In the genomic region with DNA sequence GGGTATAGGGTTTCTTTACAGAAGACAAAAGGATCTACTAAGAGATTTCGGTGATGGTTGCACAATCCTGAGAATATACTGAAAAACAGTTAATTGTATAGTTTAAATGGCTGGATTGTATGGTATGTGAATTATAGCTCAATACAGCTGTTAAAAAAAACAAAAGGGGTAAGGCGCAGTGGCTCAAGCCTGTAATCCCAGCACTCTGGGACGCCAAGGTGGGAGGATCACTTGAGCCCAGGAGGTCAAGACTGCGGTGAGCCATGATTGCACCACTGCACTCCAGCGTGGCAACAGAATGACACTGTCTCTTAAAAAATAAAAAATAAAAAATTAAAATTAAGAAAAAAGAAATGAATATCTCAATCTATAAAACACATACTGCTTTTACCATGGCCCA, we compare ENCODE assay signal across 1 cellular context.
TF ChIP-seq lines count a peak whose summit lies in the region.

No MANE protein-coding gene starts in this region.

TF ChIP-seq in A549, 52 proteins besides CTCF, POLR2A, EP300 and RAD21 (continued from another document):
- TF ChIP-seq, protein P1, sequence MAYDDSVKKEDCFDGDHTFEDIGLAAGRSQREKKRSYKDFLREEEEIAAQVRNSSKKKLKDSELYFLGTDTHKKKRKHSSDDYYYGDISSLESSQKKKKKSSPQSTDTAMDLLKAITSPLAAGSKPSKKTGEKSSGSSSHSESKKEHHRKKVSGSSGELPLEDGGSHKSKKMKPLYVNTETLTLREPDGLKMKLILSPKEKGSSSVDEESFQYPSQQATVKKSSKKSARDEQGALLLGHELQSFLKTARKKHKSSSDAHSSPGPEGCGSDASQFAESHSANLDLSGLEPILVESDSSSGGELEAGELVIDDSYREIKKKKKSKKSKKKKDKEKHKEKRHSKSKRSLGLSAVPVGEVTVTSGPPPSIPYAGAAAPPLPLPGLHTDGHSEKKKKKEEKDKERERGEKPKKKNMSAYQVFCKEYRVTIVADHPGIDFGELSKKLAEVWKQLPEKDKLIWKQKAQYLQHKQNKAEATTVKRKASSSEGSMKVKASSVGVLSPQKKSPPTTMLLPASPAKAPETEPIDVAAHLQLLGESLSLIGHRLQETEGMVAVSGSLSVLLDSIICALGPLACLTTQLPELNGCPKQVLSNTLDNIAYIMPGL (CRISPR knock-in tag; IDR thresholded peaks at IDR 0.05; ENCODE audit: borderline replicate concordance): no peak
- TF ChIP-seq BHLHE40 (IDR thresholded peaks at IDR 0.05; ENCODE audit: low read depth, low read length): no peak
- TF ChIP-seq TFCP2L1 (CRISPR knock-in tag; IDR thresholded peaks at IDR 0.05): no peak
- TF ChIP-seq EHF (CRISPR knock-in tag; IDR thresholded peaks at IDR 0.05): no peak
- TF ChIP-seq SREBF2 (IDR thresholded peaks at IDR 0.05): no peak
- TF ChIP-seq RNF2 (IDR thresholded peaks at IDR 0.05; ENCODE audit: borderline replicate concordance, low read depth): no peak
- no peak for TF ChIP-seq RCOR1 (IDR thresholded peaks at IDR 0.05; ENCODE audit: low read depth, low read length)
